9 cellular contexts compared by ENCODE assay signal in genomic region chr9:114155967-114156294, GRCh38. TPM values are rescaled to one million over a fixed set of nuclear protein-coding genes. Genes with fewer than 3 reads are reported as not detected.
DNase-seq lines count a peak whose midpoint lies in the region; ATAC-seq and TF ChIP-seq lines count a peak whose summit lies in the region.
"Had no signal": no experiment of that assay in that cellular context is flagged by ENCODE, and none has a peak within 500 bp of the region (broad histone marks: within the 10 kb centered on the region; RNA-seq: fewer than 3 reads in every experiment).

No MANE protein-coding gene starts in this region.

- no peaks in the 10 kb centered on the region for H3K4me1 ChIP-seq in H9 (ENCODE audit: insufficient read depth, low read length)
- peaks cover 2% of the 10 kb centered on the region for H3K4me1 ChIP-seq in right cardiac atrium (ENCODE audit: control insufficient read depth, insufficient read depth, low read length)
- H3K4me1 ChIP-seq in smooth muscle cell (ENCODE audit: low read depth): peaks cover 26% of the 10 kb centered on the region

- H4K8ac ChIP-seq in H9 (replicated peaks; ENCODE audit: insufficient read length, low read depth, low read length): no peak overlapping the region

- H3F3A ChIP-seq in smooth muscle cell (ENCODE audit: low read depth): no peaks in the 10 kb centered on the region

- no CpG with 5 or more reads among the region's 41 CpGs for WGBS in H9 (ENCODE audit: extremely low coverage, insufficient read length, low lambda C conversion rate)
- under 1% methylated on average over 41 of the region's 41 CpGs for WGBS in right cardiac atrium
- 0% methylated on average over 6 of the region's 41 CpGs for WGBS in smooth muscle cell (ENCODE audit: low lambda C conversion rate)

- H3K4me1 Mint-ChIP-seq in H9: peaks cover 33 to 42% of the 10 kb centered on the region in 2 experiments
- peaks cover 21% of the 10 kb centered on the region for H3K4me1 Mint-ChIP-seq in activated T-cell treated with anti-CD3 and anti-CD28 coated beads, Interleukin-2, amount 50 U/mL, for 24 hours (ENCODE audit: low read depth)

- no peaks in the 10 kb centered on the region for H3K79me1 ChIP-seq in H9 (ENCODE audit: insufficient read depth, low read depth, low read length, poor library complexity, severe bottlenecking)

- TF ChIP-seq CTCF in H9 (conservative IDR thresholded peaks at IDR 0.05) (no peak), smooth muscle cell (IDR thresholded peaks at IDR 0.05; ENCODE audit: borderline replicate concordance, insufficient read depth, poor library complexity, severe bottlenecking) (peak; percentile 8)

- H2BK120ac ChIP-seq in H9 (ENCODE audit: low read depth, low read length, poor library complexity, severe bottlenecking): no peak overlapping the region

- intact Hi-C loops in right cardiac atrium (cut with DNase I): loop anchor here in 3 of 4 donors (1.0 to 10.0 kb wide), 6 partner anchors 106 to 136 kb away; no protein-coding TSS in a partner anchor

- H3K23ac ChIP-seq in H9 (ENCODE audit: insufficient read length, low read depth, low read length): no peak overlapping the region

- H2BK5ac ChIP-seq in H9 (ENCODE audit: insufficient read length, low read length): no peak overlapping the region

- in situ Hi-C loops in ACHN (cut with HindIII; ENCODE audit: low pct_ligation_motif_present, low pct_unique_long_range_greater_than_20kb, low sequenced_read_pairs): no loop called here

- H4K20me1 ChIP-seq in H9 (ENCODE audit: control insufficient read depth, insufficient read depth, insufficient read length): no peaks in the 10 kb centered on the region
- peaks cover 35% of the 10 kb centered on the region for H4K20me1 ChIP-seq in smooth muscle cell (ENCODE audit: low read depth)

- no peak overlapping the region for H3K56ac ChIP-seq in H9 (ENCODE audit: insufficient read length, low read depth, low read length)

- H3K9me3 ChIP-seq in H9 (ENCODE audit: control insufficient read depth, low read depth, low read length) (no peaks in the 10 kb centered on the region), right cardiac atrium (ENCODE audit: control insufficient read depth, low read length) (no peaks in the 10 kb centered on the region), smooth muscle cell (replicated peaks; ENCODE audit: low read depth) (no peaks in the 10 kb centered on the region)

- H3K4ac ChIP-seq in H9 (ENCODE audit: low read depth, low read length): no peak overlapping the region

- no peak for DNase-seq in H9
- DNase-seq in activated T-cell treated with anti-CD3 and anti-CD28 coated beads, Interleukin-2, amount 50 U/mL, for 24 hours: peak; percentile 47
- peak in 2 of 3 donors; percentile 53 to 68 for DNase-seq in right cardiac atrium
- DNase-seq in smooth muscle cell (lab: John Stamatoyannopoulos, UW; ENCODE audit: unreplicated experiment): no peak
- no peak for DNase-seq in NCI-H2029 treated with DMSO at 0.1 percent for 48 hours (lab: John Stamatoyannopoulos, UW)
- no peak for DNase-seq in OCI-M1 (lab: John Stamatoyannopoulos, UW)
- DNase-seq in NCI-H774 (lab: John Stamatoyannopoulos, UW): no peak
- no peak for DNase-seq in ACHN

- H3T11ph ChIP-seq in H9 (ENCODE audit: low read length): no peak overlapping the region

- no peak overlapping the region for H3K27ac ChIP-seq in H9 (ENCODE audit: insufficient read length, low read depth, low read length)
- H3K27ac ChIP-seq in right cardiac atrium (ENCODE audit: low read length): no peak overlapping the region
- peak overlapping the region; percentile 82 for H3K27ac ChIP-seq in smooth muscle cell (ENCODE audit: low read depth)

- H3K4me3 ChIP-seq in right cardiac atrium (ENCODE audit: low read length) (peak overlapping the region; percentile 89), smooth muscle cell (peak overlapping the region; percentile 61)

- H2AK5ac ChIP-seq in H9 (ENCODE audit: insufficient read length, low read length): no peak overlapping the region

- H4K91ac ChIP-seq in H9 (ENCODE audit: insufficient read length, low read depth, low read length): no peak overlapping the region

- H2BK12ac ChIP-seq in H9 (ENCODE audit: insufficient read length, low read depth, low read length): no peak overlapping the region

- no peak overlapping the region; the same call in 1 of the 2 replicates for H3K14ac ChIP-seq in H9 (ENCODE audit: insufficient read depth, low read length)

- H3K18ac ChIP-seq in H9 (ENCODE audit: insufficient read length, low read depth, low read length): no peak overlapping the region

- peaks cover 14% of the 10 kb centered on the region for H3K23me2 ChIP-seq in H9 (ENCODE audit: insufficient read length, low read depth, low read length, poor library complexity, severe bottlenecking)

- H3K79me2 ChIP-seq in H9 (ENCODE audit: insufficient read depth, low read length): no peaks in the 10 kb centered on the region
- H3K79me2 ChIP-seq in smooth muscle cell (ENCODE audit: low read depth): peaks cover 37% of the 10 kb centered on the region

- no peak overlapping the region for H2BK20ac ChIP-seq in H9 (ENCODE audit: low read depth, low read length, poor library complexity, severe bottlenecking)

- H4K5ac ChIP-seq in H9 (ENCODE audit: insufficient read length, low read depth, low read length): no peak overlapping the region

- H3K36me3 ChIP-seq in smooth muscle cell (ENCODE audit: low read depth): no peaks in the 10 kb centered on the region

- H3K27me3 ChIP-seq in H9 (ENCODE audit: insufficient read depth, low read length) (peaks cover 10% of the 10 kb centered on the region), right cardiac atrium (ENCODE audit: control insufficient read depth, insufficient read depth) (no peaks in the 10 kb centered on the region), smooth muscle cell (ENCODE audit: low read depth) (no peaks in the 10 kb centered on the region)

- H2AFZ ChIP-seq in H9 (ENCODE audit: low read length) (no peak overlapping the region), smooth muscle cell (ENCODE audit: low read depth) (no peak overlapping the region)

- peak overlapping the region; percentile 76 to 86 for H3K4me3 Mint-ChIP-seq in H9
- peak overlapping the region; percentile 83 for H3K4me3 Mint-ChIP-seq in activated T-cell treated with anti-CD3 and anti-CD28 coated beads, Interleukin-2, amount 50 U/mL, for 24 hours

- no peak for ATAC-seq in right cardiac atrium

- H2BK15ac ChIP-seq in H9 (ENCODE audit: low read depth, low read length): no peak overlapping the region

- H3K9ac ChIP-seq in H9 (ENCODE audit: extremely low read depth, insufficient read length, low read length) (no peak overlapping the region), smooth muscle cell (ENCODE audit: low read depth) (peak overlapping the region; percentile 61)

- H3K27ac Mint-ChIP-seq in H9: no peak overlapping the region
- no peak overlapping the region for H3K27ac Mint-ChIP-seq in activated T-cell treated with anti-CD3 and anti-CD28 coated beads, Interleukin-2, amount 50 U/mL, for 24 hours

- peak overlapping the region; percentile 57 for H3K4me2 ChIP-seq in H9 (ENCODE audit: insufficient read depth, insufficient read length, low read length)
- peak overlapping the region; percentile 93 for H3K4me2 ChIP-seq in smooth muscle cell

- H3K27me3 Mint-ChIP-seq in H9 (ENCODE audit: low read depth): peaks cover 69% of the 10 kb centered on the region
- H3K27me3 Mint-ChIP-seq in activated T-cell treated with anti-CD3 and anti-CD28 coated beads, Interleukin-2, amount 50 U/mL, for 24 hours: peaks cover 62% of the 10 kb centered on the region

- no peaks in the 10 kb centered on the region; a peak in 1 of 5 replicates for H3K9me3 Mint-ChIP-seq in H9
- no peaks in the 10 kb centered on the region for H3K9me3 Mint-ChIP-seq in activated T-cell treated with anti-CD3 and anti-CD28 coated beads, Interleukin-2, amount 50 U/mL, for 24 hours

- peaks cover 2 to 5% (median 4%) of the 10 kb centered on the region in 3 experiments; a peak in 5 of 7 replicates for H3K36me3 Mint-ChIP-seq in H9 (ENCODE audit: insufficient read depth in 1 of 3, low read depth in 3 of 3)
- H3K36me3 Mint-ChIP-seq in activated T-cell treated with anti-CD3 and anti-CD28 coated beads, Interleukin-2, amount 50 U/mL, for 24 hours (ENCODE audit: low read depth): no peaks in the 10 kb centered on the region

RNA-seq across cellular contexts. Expression of gene COL27A1, which starts 0.6 kb away (rescaled TPM):
- total RNA-seq in H9 (2021) (17.5 and 17.9 TPM in 2 replicates), right cardiac atrium (1 to 10 TPM; 2.6 to 8.4 (median 7.1) TPM), smooth muscle cell (18.1 and 20.7 TPM in 2 replicates)
- polyA plus RNA-seq in right cardiac atrium (10.3 TPM), smooth muscle cell (19.9 and 33.5 TPM in 2 replicates)

RNA-seq across cellular contexts. Expression of gene KIF12, which starts 56.8 kb away (rescaled TPM):
- total RNA-seq in H9 (2021): 1.8 and 3.3 TPM in 2 replicates
- under 1 TPM in 2 of 4 donors, not detected in 2; 0.11 to 0.44 TPM for total RNA-seq in right cardiac atrium
- polyA plus RNA-seq in right cardiac atrium: 0.23 TPM
- 0.09 TPM in 1 of 2 replicates, not detected in the other for total RNA-seq in smooth muscle cell
- 0.21 TPM in 1 of 2 replicates, not detected in the other for polyA plus RNA-seq in smooth muscle cell
- total RNA-seq: activated CD8-positive, alpha-beta memory T cell treated with anti-CD3 and anti-CD28 coated beads for 36 hours had no signal

Comparison
In these comparisons a context has a peak if more than half of its experiments do, and no peak if none do; other contexts are left out.
1. DNase-seq: peak in activated T-cell treated with anti-CD3 and anti-CD28 coated beads, Interleukin-2, amount 50 U/mL, for 24 hours (single experiment) and right cardiac atrium (2 of 3); none in H9 (single experiment), smooth muscle cell (single experiment), NCI-H2029 treated with DMSO at 0.1 percent for 48 hours (single experiment), OCI-M1 (single experiment), NCI-H774 (single experiment) and ACHN (single experiment).